21 cellular contexts compared by ENCODE assay signal in the genomic region with DNA sequence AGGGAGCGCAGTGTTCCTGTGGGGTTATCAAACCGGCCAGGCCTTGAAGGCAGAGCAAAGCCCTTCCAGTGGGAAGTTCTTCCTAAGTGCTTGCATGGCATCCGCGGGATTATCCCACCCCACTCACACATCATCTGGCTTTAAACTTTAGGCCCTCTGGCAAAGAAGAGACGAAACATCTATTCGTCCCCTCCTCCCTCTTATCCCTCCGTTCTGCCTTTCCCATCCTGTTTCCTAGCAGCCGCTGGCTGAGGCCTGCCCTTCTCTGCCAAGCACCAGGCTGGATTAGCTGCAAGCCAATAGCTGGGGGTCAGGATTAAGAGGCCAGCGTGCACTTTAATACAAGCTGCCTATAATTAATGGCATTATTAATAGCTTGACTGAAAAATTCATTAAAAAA.
"Had no signal": no experiment of that assay in that cellular context is flagged by ENCODE, and none has a peak within 500 bp of the region (broad histone marks: within the 10 kb centered on the region; RNA-seq: fewer than 3 reads in every experiment).

No MANE protein-coding gene starts in this region.

- H3K36me3 ChIP-seq: esophagus squamous epithelium, left ventricle myocardium inferior, spleen had no signal

- DNase-seq: activated B cell treated with CpG ODN at 0.5 μM for 24 hours; activated CD4-positive, alpha-beta T cell treated with anti-CD3 and anti-CD28 coated beads for 4 hours; activated CD4-positive, alpha-beta T cell treated with anti-CD3 and anti-CD28 coated beads, Interleukin-2, amount 50 U/mL, for 48 hours; activated effector memory CD4-positive, alpha-beta T cell treated with anti-CD3 and anti-CD28 coated beads, Interleukin-2, amount 50 U/mL, for 16 hours; activated naive CD4-positive, alpha-beta T cell treated with anti-CD3 and anti-CD28 coated beads, Interleukin-2, amount 50 U/mL, for 16 hours; activated naive CD8-positive, alpha-beta T cell treated with anti-CD3 and anti-CD28 coated beads, Interleukin-2, amount 50 U/mL, for 24 hours; activated T-cell treated with anti-CD3 and anti-CD28 coated beads, Interleukin-2, amount 50 U/mL, for 72 hours; cerebellar nuclear complex; endodermal cell; esophagus squamous epithelium; immature natural killer cell; left ventricle myocardium inferior; posterior cingulate gyrus; spleen; stimulated activated CD4-positive, alpha-beta T cell treated with anti-CD3 and anti-CD28 coated beads, Interleukin-4, amount 100 ng/mL, for 1 hour; stimulated activated naive CD4-positive, alpha-beta T cell; T-helper 9 cell; testis; trophoblast cell had no signal

- H3K4me3 ChIP-seq: coronary artery, esophagus squamous epithelium, left ventricle myocardium inferior, spleen, testis had no signal

- H3K27me3 ChIP-seq: esophagus squamous epithelium, spleen, testis had no signal

- H3K27me3 Mint-ChIP-seq: activated B cell treated with CpG ODN at 0.5 μM for 24 hours; activated naive CD8-positive, alpha-beta T cell treated with anti-CD3 and anti-CD28 coated beads, Interleukin-2, amount 50 U/mL, for 24 hours had no signal

- H3K4me1 Mint-ChIP-seq: activated B cell treated with CpG ODN at 0.5 μM for 24 hours; activated naive CD8-positive, alpha-beta T cell treated with anti-CD3 and anti-CD28 coated beads, Interleukin-2, amount 50 U/mL, for 24 hours; immature natural killer cell had no signal

- H3K4me3 Mint-ChIP-seq: activated B cell treated with CpG ODN at 0.5 μM for 24 hours; activated naive CD8-positive, alpha-beta T cell treated with anti-CD3 and anti-CD28 coated beads, Interleukin-2, amount 50 U/mL, for 24 hours; activated T-cell treated with anti-CD3 and anti-CD28 coated beads, Interleukin-2, amount 50 U/mL, for 72 hours; endodermal cell; immature natural killer cell; nephron had no signal

- H3K4me1 ChIP-seq: left ventricle myocardium inferior, spleen, testis had no signal

- H3K9me3 ChIP-seq: esophagus squamous epithelium, left ventricle myocardium inferior, spleen, testis had no signal

- H3K27ac Mint-ChIP-seq: activated B cell treated with CpG ODN at 0.5 μM for 24 hours; activated naive CD8-positive, alpha-beta T cell treated with anti-CD3 and anti-CD28 coated beads, Interleukin-2, amount 50 U/mL, for 24 hours; activated T-cell treated with anti-CD3 and anti-CD28 coated beads, Interleukin-2, amount 50 U/mL, for 72 hours; endodermal cell; immature natural killer cell; nephron had no signal

- H3K9me3 Mint-ChIP-seq: activated T-cell treated with anti-CD3 and anti-CD28 coated beads, Interleukin-2, amount 50 U/mL, for 72 hours; endodermal cell; nephron had no signal

- H3K27ac ChIP-seq: coronary artery, esophagus squamous epithelium, left ventricle myocardium inferior, spleen, testis had no signal

- ATAC-seq: activated naive CD8-positive, alpha-beta T cell treated with anti-CD3 and anti-CD28 coated beads, Interleukin-2, amount 50 U/mL, for 24 hours; activated T-cell treated with anti-CD3 and anti-CD28 coated beads, Interleukin-2, amount 50 U/mL, for 72 hours had no signal

- H3K36me3 Mint-ChIP-seq: immature natural killer cell had no signal
